Comparison of ENCODE assay signal across 19 cellular contexts in genomic region chr5:134521831-134522230, GRCh38.
"Had no signal": no experiment of that assay in that cellular context is flagged by ENCODE, and none has a peak within 500 bp of the region (broad histone marks: within the 10 kb centered on the region; RNA-seq: fewer than 3 reads in every experiment).

No MANE protein-coding gene starts in this region.

- DNase-seq: activated CD4-positive, alpha-beta T cell treated with anti-CD3 and anti-CD28 coated beads, Interleukin-2, amount 50 U/mL, for 48 hours; activated gamma-delta T cell treated with Interleukin-2 at 50 U/mL for 16 hours; activated T-cell treated with anti-CD3 and anti-CD28 coated beads for 4 hours; effector CD4-positive, alpha-beta T cell; left ventricle myocardium inferior; stimulated activated CD4-positive, alpha-beta T cell treated with anti-CD3 and anti-CD28 coated beads, Interleukin-12 subunit alpha, Interleukin-12 subunit beta, amount 100 ng/mL, for 4 hours; stimulated activated CD4-positive, alpha-beta T cell treated with anti-CD3 and anti-CD28 coated beads, Interleukin-1b, Interleukin-23, amount 100 ng/mL, for 48 hours; stimulated activated naive CD8-positive, alpha-beta T cell treated with anti-CD3 and anti-CD28 coated beads, Interleukin-15, Interleukin-2, amounts not matched to agents 100 U/mL and 50 U/mL, for 24 hours; substantia nigra; tibial artery had no signal

- H3K9me3 Mint-ChIP-seq: activated naive CD4-positive, alpha-beta T cell treated with anti-CD3 and anti-CD28 coated beads, Interleukin-2, amount 50 U/mL, for 72 hours; activated T-helper 1 cell treated with anti-CD3 and anti-CD28 coated beads, Interleukin-12 subunit alpha, Interleukin-12 subunit beta, Interleukin-2, Interleukin-4 antibody, amounts not matched to agents 30 ng/mL and 10 ng/mL and 1 ng/mL, durations not matched to agents 14 hours and 24 hours and 36 hours; neural crest cell had no signal

- FAIRE-seq: bronchial epithelial cell, endothelial cell of umbilical vein had no signal

- H3K27me3 ChIP-seq: esophagus muscularis mucosa, gastroesophageal sphincter, heart left ventricle, tibial artery had no signal

- H3K4me3 Mint-ChIP-seq: activated T-helper 1 cell treated with anti-CD3 and anti-CD28 coated beads, Interleukin-12 subunit alpha, Interleukin-12 subunit beta, Interleukin-2, Interleukin-4 antibody, amounts not matched to agents 30 ng/mL and 10 ng/mL and 1 ng/mL, durations not matched to agents 14 hours and 24 hours and 36 hours had no signal

- H3K36me3 Mint-ChIP-seq: activated naive CD4-positive, alpha-beta T cell treated with anti-CD3 and anti-CD28 coated beads, Interleukin-2, amount 50 U/mL, for 72 hours had no signal

- H3K27ac ChIP-seq: heart left ventricle, left ventricle myocardium inferior, tibial artery had no signal

- H3K27ac Mint-ChIP-seq: activated naive CD4-positive, alpha-beta T cell treated with anti-CD3 and anti-CD28 coated beads, Interleukin-2, amount 50 U/mL, for 72 hours; activated T-helper 1 cell treated with anti-CD3 and anti-CD28 coated beads, Interleukin-12 subunit alpha, Interleukin-12 subunit beta, Interleukin-2, Interleukin-4 antibody, amounts not matched to agents 30 ng/mL and 10 ng/mL and 1 ng/mL, durations not matched to agents 14 hours and 24 hours and 36 hours; progenitor cell of endocrine pancreas had no signal

- H3K36me3 ChIP-seq: esophagus muscularis mucosa, gastroesophageal sphincter, heart left ventricle, left ventricle myocardium inferior, tibial artery had no signal

- ATAC-seq: activated naive CD4-positive, alpha-beta T cell treated with anti-CD3 and anti-CD28 coated beads, Interleukin-2, amount 50 U/mL, for 72 hours; gastroesophageal sphincter; heart left ventricle; stimulated activated naive CD8-positive, alpha-beta T cell treated with anti-CD3 and anti-CD28 coated beads, Interleukin-15, Interleukin-2, amounts not matched to agents 100 U/mL and 50 U/mL, for 24 hours had no signal

- H3K9me3 ChIP-seq: esophagus muscularis mucosa, gastroesophageal sphincter, heart left ventricle, left ventricle myocardium inferior, tibial artery had no signal

- H3K4me3 ChIP-seq: esophagus muscularis mucosa, gastroesophageal sphincter, heart left ventricle, left ventricle myocardium inferior, tibial artery had no signal
